Comparison of ENCODE assay signal across 10 cellular contexts in the genomic region with DNA sequence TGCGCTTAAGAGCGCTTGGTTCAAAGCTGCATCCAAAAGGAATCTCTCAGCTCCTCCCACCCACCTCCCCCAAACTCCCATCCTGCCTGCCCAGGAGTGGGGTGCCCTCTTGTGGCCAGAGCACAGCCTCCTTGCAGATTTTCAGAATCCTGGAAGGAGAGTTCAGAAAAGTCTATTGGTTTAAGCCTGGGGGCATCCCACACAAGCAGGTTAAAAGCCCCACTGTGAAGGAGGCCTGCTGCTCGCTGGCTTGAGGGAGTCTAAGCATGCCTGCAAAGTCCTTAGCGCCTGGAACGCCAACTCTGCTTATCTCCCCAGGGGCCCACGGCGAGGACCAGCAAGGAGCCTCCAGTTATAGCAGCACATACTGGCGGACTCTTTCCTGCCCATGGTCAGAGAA.
DNase-seq lines count a peak whose midpoint lies in the region; ATAC-seq, FAIRE-seq and TF ChIP-seq lines count a peak whose summit lies in the region.
"Had no signal": no experiment of that assay in that cellular context is flagged by ENCODE, and none has a peak within 500 bp of the region (broad histone marks: within the 10 kb centered on the region; RNA-seq: fewer than 3 reads in every experiment).

No MANE protein-coding gene starts in this region.

- no peaks in the 10 kb centered on the region for H3K9me3 Mint-ChIP-seq in type B pancreatic cell

- no peaks in the 10 kb centered on the region for H4K20me1 ChIP-seq in endothelial cell of umbilical vein (replicated peaks; ENCODE audit: control insufficient read depth, extremely low read depth, insufficient read depth, low read length)

- peaks cover 37% of the 10 kb centered on the region for H3K79me2 ChIP-seq in endothelial cell of umbilical vein (ENCODE audit: control insufficient read depth, insufficient read depth, low read length)

- no peak overlapping the region for H3K27ac Mint-ChIP-seq in type B pancreatic cell

- no peaks in the 10 kb centered on the region for H3K9me1 ChIP-seq in endothelial cell of umbilical vein (replicated peaks; ENCODE audit: control insufficient read depth, extremely low read depth, insufficient read depth, low read length)

- no peak overlapping the region for H3K4me3 ChIP-seq in heart right ventricle
- H3K4me3 ChIP-seq in right atrium auricular region: no peak overlapping the region
- no peak overlapping the region for H3K4me3 ChIP-seq in endothelial cell of umbilical vein (replicated peaks in 1 of 3; ENCODE audit: insufficient read depth in 1 of 3, low read depth in 1 of 3, low read length in 3 of 3)
- H3K4me3 ChIP-seq: thoracic aorta had no signal

- no peaks in the 10 kb centered on the region for H3K36me3 ChIP-seq in heart right ventricle
- H3K36me3 ChIP-seq in right atrium auricular region: no peaks in the 10 kb centered on the region
- H3K36me3 ChIP-seq in endothelial cell of umbilical vein (ENCODE audit: control insufficient read depth in 2 of 2, extremely low read depth in 1 of 2, insufficient read depth in 2 of 2, low read length in 2 of 2): no peaks in the 10 kb centered on the region
- H3K36me3 ChIP-seq: thoracic aorta had no signal

- ATAC-seq in heart right ventricle (no peak), HG03439 (IDR thresholded peaks at IDR 0.05; ENCODE audit: unreplicated experiment) (no peak)
- ATAC-seq: left colon had no signal

- H3K27me3 ChIP-seq in heart right ventricle (peaks cover 0 to 32% (median 17%) of the 10 kb centered on the region in 7 donors), right atrium auricular region (no peaks in the 10 kb centered on the region), endothelial cell of umbilical vein (ENCODE audit: control insufficient read depth in 2 of 2, insufficient read depth in 2 of 2, low read length in 2 of 2) (no peaks in the 10 kb centered on the region)

- no peak overlapping the region for H3K4me3 Mint-ChIP-seq in type B pancreatic cell

- POLR2A ChIA-PET in endothelial cell of umbilical vein (lab: Charles Lee): no interaction called here

- no peaks in the 10 kb centered on the region for H3K4me1 ChIP-seq in heart right ventricle
- no peaks in the 10 kb centered on the region for H3K4me1 ChIP-seq in right atrium auricular region
- peaks cover 33% of the 10 kb centered on the region for H3K4me1 ChIP-seq in endothelial cell of umbilical vein (ENCODE audit: control insufficient read depth, extremely low read depth, insufficient read depth, low read length)

- H3K4me2 ChIP-seq in endothelial cell of umbilical vein (ENCODE audit: insufficient read depth, low read length): no peak overlapping the region

- H3K9me3 ChIP-seq in heart right ventricle: no peaks in the 10 kb centered on the region
- no peaks in the 10 kb centered on the region for H3K9me3 ChIP-seq in right atrium auricular region
- H3K9me3 ChIP-seq in endothelial cell of umbilical vein (replicated peaks; ENCODE audit: control insufficient read depth, insufficient read depth, low read length): no peaks in the 10 kb centered on the region
- H3K9me3 ChIP-seq: thoracic aorta had no signal

- TF ChIP-seq CTCF in heart right ventricle (IDR thresholded peaks at IDR 0.05): peak in 7 of 9 donors; percentile 29 to 51 (median 41)
- peak in 1 of 2 donors; percentile 46 for TF ChIP-seq CTCF in right atrium auricular region (IDR thresholded peaks at IDR 0.05)
- peak; percentile 39 to 67 for TF ChIP-seq CTCF in endothelial cell of umbilical vein (IDR thresholded peaks at IDR 0.05; ENCODE audit: extremely low read depth in 1 of 2, insufficient read depth in 1 of 2, low read depth in 1 of 2, low read length in 2 of 2)
- TF ChIP-seq CTCF in type B pancreatic cell (conservative IDR thresholded peaks at IDR 0.05): peak; percentile 66

- intact Hi-C loops in heart right ventricle (cut with DNase I) (loop anchor here in 2 of 10 donors (10.0 kb wide), 3 partner anchors 163 to 437 kb away; a partner anchor contains a TSS), endothelial cell of umbilical vein (cut with micrococcal nuclease) (loop anchor here (1.0 to 5.0 kb wide), 4 partner anchors 84 to 434 kb away; no protein-coding TSS in a partner anchor)

- no TSS peak for BruUV-seq in endothelial cell of umbilical vein (replicated peaks; lab: Mats Ljungman, UMichigan)

- no peaks in the 10 kb centered on the region for H3K4me1 Mint-ChIP-seq in type B pancreatic cell (ENCODE audit: unreplicated experiment)

- 14 to 22% methylated on average over 8 of the region's 8 CpGs for WGBS in heart right ventricle, 2 donors

- no peak overlapping the region for H2AFZ ChIP-seq in endothelial cell of umbilical vein (ENCODE audit: low read depth, low read length)

- dilution Hi-C loops in endothelial cell of umbilical vein (cut with MboI; ENCODE audit: extremely low pct_ligation_motif_present, low sequenced_read_pairs): no loop called here

- no peaks in the 10 kb centered on the region for H3K36me3 Mint-ChIP-seq in type B pancreatic cell

- DNase-seq in heart right ventricle (no peak), right atrium auricular region (ENCODE audit: low spot score) (no peak), NCI-H226 (peak; percentile 24), endothelial cell of umbilical vein (ENCODE audit: low read depth, low spot score) (peak; percentile 44), type B pancreatic cell (ENCODE audit: extremely low spot score, unreplicated experiment) (no peak), NCI-H1105 (lab: John Stamatoyannopoulos, UW) (no peak)
- no peak for DNase-seq in activated CD4-positive, CD25-positive, alpha-beta regulatory T cell treated with anti-CD3 and anti-CD28 coated beads, Interleukin-2, amount 50 U/mL, for 72 hours

- FAIRE-seq in endothelial cell of umbilical vein (lab: Jason Lieb, UNC): peak; percentile 59

- CTCF ChIA-PET in endothelial cell of umbilical vein (lab: Charles Lee): interaction anchor here (0.6 to 2.4 kb wide), 15 partner anchors 8 to 472 kb away, joined by 3 to 28 read pairs (median 5); no protein-coding TSS in a partner anchor

- H3K27ac ChIP-seq in heart right ventricle: no peak overlapping the region
- H3K27ac ChIP-seq in right atrium auricular region: no peak overlapping the region
- H3K27ac ChIP-seq in endothelial cell of umbilical vein (ENCODE audit: insufficient read depth, low read depth, low read length): no peak overlapping the region
- H3K27ac ChIP-seq: thoracic aorta had no signal

- H3K9ac ChIP-seq in endothelial cell of umbilical vein (replicated peaks; ENCODE audit: extremely low read depth, insufficient read depth, low read length): no peak overlapping the region

- H3K27me3 Mint-ChIP-seq in type B pancreatic cell: peaks cover 54% of the 10 kb centered on the region

- TF ChIP-seq POLR2A in endothelial cell of umbilical vein (IDR thresholded peaks at IDR 0.05; ENCODE audit: low read depth, low read length): no peak

TF ChIP-seq in endothelial cell of umbilical vein, 7 proteins besides CTCF, POLR2A, EP300 and RAD21:
- TF ChIP-seq GATA2 (IDR thresholded peaks at IDR 0.05; ENCODE audit: insufficient read depth, insufficient read length, low read depth, low read length): no peak
TF ChIP-seq in endothelial cell of umbilical vein: peak in this region for 0.

Comparison
In these comparisons a context has a peak if more than half of its experiments do, and no peak if none do; other contexts are left out.
1. DNase-seq: peak in NCI-H226 (single experiment) and endothelial cell of umbilical vein (single experiment); none in heart right ventricle (0 of 2), right atrium auricular region (single experiment), type B pancreatic cell (single experiment), activated CD4-positive, CD25-positive, alpha-beta regulatory T cell treated with anti-CD3 and anti-CD28 coated beads, Interleukin-2, amount 50 U/mL, for 72 hours (single experiment) and NCI-H1105 (single experiment).